Comparison of ENCODE assay signal across 1 cellular context in the genomic region with DNA sequence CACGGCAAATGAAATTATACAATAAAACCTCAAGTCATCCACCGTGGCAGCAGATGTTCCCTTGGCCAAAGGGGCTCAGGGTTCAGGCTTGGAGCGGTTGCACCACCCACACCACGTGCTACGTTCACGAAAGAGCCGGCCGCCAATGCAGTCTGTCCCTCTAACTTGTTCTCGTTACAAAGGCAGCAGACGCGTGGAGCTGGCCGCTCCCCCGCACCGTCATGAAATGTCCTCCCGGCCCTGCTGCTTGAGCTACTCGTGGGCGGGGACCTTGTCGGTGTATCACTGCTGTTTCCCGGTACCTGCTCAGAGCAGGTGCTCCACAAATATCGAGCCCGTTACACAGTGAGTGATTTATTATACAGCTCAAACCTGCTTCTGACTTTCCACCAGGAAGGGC.
TF ChIP-seq lines count a peak whose summit lies in the region.

No MANE protein-coding gene starts in this region.

TF ChIP-seq in GM23338, 12 proteins besides CTCF, POLR2A, EP300 and RAD21 (continued from another document):
- TF ChIP-seq, protein P1, sequence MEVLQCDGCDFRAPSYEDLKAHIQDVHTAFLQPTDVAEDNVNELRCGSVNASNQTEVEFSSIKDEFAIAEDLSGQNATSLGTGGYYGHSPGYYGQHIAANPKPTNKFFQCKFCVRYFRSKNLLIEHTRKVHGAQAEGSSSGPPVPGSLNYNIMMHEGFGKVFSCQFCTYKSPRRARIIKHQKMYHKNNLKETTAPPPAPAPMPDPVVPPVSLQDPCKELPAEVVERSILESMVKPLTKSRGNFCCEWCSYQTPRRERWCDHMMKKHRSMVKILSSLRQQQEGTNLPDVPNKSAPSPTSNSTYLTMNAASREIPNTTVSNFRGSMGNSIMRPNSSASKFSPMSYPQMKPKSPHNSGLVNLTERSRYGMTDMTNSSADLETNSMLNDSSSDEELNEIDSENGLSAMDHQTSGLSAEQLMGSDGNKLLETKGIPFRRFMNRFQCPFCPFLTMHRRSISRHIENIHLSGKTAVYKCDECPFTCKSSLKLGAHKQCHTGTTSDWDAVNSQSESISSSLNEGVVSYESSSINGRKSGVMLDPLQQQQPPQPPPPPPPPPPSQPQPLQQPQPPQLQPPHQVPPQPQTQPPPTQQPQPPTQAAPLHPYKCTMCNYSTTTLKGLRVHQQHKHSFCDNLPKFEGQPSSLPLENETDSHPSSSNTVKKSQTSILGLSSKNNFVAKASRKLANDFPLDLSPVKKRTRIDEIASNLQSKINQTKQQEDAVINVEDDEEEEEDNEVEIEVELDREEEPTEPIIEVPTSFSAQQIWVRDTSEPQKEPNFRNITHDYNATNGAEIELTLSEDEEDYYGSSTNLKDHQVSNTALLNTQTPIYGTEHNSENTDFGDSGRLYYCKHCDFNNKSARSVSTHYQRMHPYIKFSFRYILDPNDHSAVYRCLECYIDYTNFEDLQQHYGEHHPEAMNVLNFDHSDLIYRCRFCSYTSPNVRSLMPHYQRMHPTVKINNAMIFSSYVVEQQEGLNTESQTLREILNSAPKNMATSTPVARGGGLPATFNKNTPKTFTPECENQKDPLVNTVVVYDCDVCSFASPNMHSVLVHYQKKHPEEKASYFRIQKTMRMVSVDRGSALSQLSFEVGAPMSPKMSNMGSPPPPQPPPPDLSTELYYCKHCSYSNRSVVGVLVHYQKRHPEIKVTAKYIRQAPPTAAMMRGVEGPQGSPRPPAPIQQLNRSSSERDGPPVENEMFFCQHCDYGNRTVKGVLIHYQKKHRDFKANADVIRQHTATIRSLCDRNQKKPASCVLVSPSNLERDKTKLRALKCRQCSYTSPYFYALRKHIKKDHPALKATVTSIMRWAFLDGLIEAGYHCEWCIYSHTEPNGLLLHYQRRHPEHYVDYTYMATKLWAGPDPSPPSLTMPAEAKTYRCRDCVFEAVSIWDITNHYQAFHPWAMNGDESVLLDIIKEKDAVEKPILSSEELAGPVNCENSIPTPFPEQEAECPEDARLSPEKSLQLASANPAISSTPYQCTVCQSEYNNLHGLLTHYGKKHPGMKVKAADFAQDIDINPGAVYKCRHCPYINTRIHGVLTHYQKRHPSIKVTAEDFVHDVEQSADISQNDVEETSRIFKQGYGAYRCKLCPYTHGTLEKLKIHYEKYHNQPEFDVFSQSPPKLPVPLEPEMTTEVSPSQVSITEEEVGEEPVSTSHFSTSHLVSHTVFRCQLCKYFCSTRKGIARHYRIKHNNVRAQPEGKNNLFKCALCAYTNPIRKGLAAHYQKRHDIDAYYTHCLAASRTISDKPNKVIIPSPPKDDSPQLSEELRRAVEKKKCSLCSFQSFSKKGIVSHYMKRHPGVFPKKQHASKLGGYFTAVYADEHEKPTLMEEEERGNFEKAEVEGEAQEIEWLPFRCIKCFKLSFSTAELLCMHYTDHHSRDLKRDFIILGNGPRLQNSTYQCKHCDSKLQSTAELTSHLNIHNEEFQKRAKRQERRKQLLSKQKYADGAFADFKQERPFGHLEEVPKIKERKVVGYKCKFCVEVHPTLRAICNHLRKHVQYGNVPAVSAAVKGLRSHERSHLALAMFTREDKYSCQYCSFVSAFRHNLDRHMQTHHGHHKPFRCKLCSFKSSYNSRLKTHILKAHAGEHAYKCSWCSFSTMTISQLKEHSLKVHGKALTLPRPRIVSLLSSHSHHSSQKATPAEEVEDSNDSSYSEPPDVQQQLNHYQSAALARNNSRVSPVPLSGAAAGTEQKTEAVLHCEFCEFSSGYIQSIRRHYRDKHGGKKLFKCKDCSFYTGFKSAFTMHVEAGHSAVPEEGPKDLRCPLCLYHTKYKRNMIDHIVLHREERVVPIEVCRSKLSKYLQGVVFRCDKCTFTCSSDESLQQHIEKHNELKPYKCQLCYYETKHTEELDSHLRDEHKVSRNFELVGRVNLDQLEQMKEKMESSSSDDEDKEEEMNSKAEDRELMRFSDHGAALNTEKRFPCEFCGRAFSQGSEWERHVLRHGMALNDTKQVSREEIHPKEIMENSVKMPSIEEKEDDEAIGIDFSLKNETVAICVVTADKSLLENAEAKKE (CRISPR knock-in tag; IDR thresholded peaks at IDR 0.05) = no peak
- TF ChIP-seq, protein P2, sequence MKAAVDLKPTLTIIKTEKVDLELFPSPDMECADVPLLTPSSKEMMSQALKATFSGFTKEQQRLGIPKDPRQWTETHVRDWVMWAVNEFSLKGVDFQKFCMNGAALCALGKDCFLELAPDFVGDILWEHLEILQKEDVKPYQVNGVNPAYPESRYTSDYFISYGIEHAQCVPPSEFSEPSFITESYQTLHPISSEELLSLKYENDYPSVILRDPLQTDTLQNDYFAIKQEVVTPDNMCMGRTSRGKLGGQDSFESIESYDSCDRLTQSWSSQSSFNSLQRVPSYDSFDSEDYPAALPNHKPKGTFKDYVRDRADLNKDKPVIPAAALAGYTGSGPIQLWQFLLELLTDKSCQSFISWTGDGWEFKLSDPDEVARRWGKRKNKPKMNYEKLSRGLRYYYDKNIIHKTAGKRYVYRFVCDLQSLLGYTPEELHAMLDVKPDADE (IDR thresholded peaks at IDR 0.05) = no peak
- TF ChIP-seq POLR2AphosphoS5 (IDR thresholded peaks at IDR 0.05; ENCODE audit: low read depth) = no peak
- TF ChIP-seq EZH2phosphoT487 (IDR thresholded peaks at IDR 0.05; ENCODE audit: unreplicated experiment) = no peak
